2 cellular contexts compared by ENCODE assay signal in genomic region chr2:3008551-3009498, GRCh38.
TF ChIP-seq lines count a peak whose summit lies in the region.

No MANE protein-coding gene starts in this region.

TF ChIP-seq in SK-N-SH, 30 proteins besides CTCF, POLR2A, EP300 and RAD21:
- TF ChIP-seq NFIC (IDR thresholded peaks at IDR 0.05; ENCODE audit: borderline replicate concordance) (no peak), RFX5 (IDR thresholded peaks at IDR 0.05; ENCODE audit: low read length) (no peak), RCOR1 (IDR thresholded peaks at IDR 0.05; ENCODE audit: low read length) (no peak; the same call in 1 of the 2 replicates), TCF12 (IDR thresholded peaks at IDR 0.05) (no peak), GATA2 (CRISPR knock-in tag; IDR thresholded peaks at IDR 0.05) (peak; percentile 49), ZBTB33 (IDR thresholded peaks at IDR 0.05; ENCODE audit: borderline replicate concordance, low read depth) (no peak), IRF3 (IDR thresholded peaks at IDR 0.05; ENCODE audit: low read depth, low read length) (no peak), ELF1 (IDR thresholded peaks at IDR 0.05) (no peak), SMC3 (IDR thresholded peaks at IDR 0.05; ENCODE audit: low read depth, low read length) (no peak), FOXJ3 (CRISPR knock-in tag; IDR thresholded peaks at IDR 0.05) (peak; percentile 68), SIN3A (IDR thresholded peaks at IDR 0.05; ENCODE audit: borderline replicate concordance, low read depth, low read length) (no peak), CHD2 (IDR thresholded peaks at IDR 0.05; ENCODE audit: low read length, partially characterized antibody) (no peak), REST (IDR thresholded peaks at IDR 0.05; ENCODE audit: low read depth, low read length) (no peak)
- TF ChIP-seq, protein P1, sequence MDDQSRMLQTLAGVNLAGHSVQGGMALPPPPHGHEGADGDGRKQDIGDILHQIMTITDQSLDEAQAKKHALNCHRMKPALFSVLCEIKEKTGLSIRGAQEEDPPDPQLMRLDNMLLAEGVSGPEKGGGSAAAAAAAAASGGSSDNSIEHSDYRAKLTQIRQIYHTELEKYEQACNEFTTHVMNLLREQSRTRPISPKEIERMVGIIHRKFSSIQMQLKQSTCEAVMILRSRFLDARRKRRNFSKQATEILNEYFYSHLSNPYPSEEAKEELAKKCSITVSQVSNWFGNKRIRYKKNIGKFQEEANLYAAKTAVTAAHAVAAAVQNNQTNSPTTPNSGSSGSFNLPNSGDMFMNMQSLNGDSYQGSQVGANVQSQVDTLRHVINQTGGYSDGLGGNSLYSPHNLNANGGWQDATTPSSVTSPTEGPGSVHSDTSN (IDR thresholded peaks at IDR 0.05): no peak
- TF ChIP-seq, protein P2, sequence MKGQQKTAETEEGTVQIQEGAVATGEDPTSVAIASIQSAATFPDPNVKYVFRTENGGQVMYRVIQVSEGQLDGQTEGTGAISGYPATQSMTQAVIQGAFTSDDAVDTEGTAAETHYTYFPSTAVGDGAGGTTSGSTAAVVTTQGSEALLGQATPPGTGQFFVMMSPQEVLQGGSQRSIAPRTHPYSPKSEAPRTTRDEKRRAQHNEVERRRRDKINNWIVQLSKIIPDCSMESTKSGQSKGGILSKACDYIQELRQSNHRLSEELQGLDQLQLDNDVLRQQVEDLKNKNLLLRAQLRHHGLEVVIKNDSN (IDR thresholded peaks at IDR 0.05; ENCODE audit: borderline replicate concordance, low read depth): no peak

TF ChIP-seq in HepG2, 621 proteins besides CTCF, POLR2A, EP300 and RAD21:
- TF ChIP-seq ZFYVE20 (CRISPR knock-in tag; IDR thresholded peaks at IDR 0.05; ENCODE audit: borderline replicate concordance, low read depth) (no peak), ZNF607 (CRISPR knock-in tag; IDR thresholded peaks at IDR 0.05; ENCODE audit: borderline replicate concordance) (no peak), MATR3 (CRISPR knock-in tag; IDR thresholded peaks at IDR 0.05) (no peak), ZNF550 (CRISPR knock-in tag; IDR thresholded peaks at IDR 0.05; ENCODE audit: borderline replicate concordance) (no peak), REXO4 (CRISPR knock-in tag; IDR thresholded peaks at IDR 0.05; ENCODE audit: borderline replicate concordance) (no peak), ZNF564 (CRISPR knock-in tag; IDR thresholded peaks at IDR 0.05) (no peak), SIX4 (CRISPR knock-in tag; IDR thresholded peaks at IDR 0.05) (no peak), RBM22 (optimal IDR thresholded peaks at IDR 0.05; ENCODE audit: low read length) (no peak), RNF2 (conservative IDR thresholded peaks at IDR 0.05; ENCODE audit: low read depth) (no peak), ZNF75D (CRISPR knock-in tag; IDR thresholded peaks at IDR 0.05; ENCODE audit: borderline replicate concordance) (no peak)
TF ChIP-seq in HepG2: peak in this region for 0.
